ENCODE assay signal across 12 cellular contexts in the genomic region with DNA sequence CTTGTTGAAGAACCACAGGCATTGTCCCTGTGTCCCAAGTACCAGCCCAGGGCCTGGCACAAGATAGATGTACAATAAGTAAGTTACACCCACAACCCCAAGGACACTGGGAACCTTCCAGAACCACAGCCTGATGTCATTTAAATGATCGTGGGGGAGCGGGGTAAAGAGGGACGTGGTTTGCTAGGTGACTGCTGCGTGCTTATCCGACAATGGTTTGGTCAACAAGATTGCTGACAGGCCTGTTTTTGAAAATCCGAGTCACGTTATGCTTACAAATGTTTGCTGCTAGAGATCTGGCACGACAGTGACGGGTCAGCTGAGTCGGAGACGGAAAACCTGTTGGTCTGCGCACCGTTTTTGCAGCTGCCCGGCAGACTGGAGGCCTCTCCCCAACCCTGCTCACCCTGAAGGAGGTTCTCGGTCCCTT. TPM values are rescaled to one million over a fixed set of nuclear protein-coding genes. Genes with fewer than 3 reads are reported as not detected.
DNase-seq lines count a peak whose midpoint lies in the region; ATAC-seq, FAIRE-seq and TF ChIP-seq lines count a peak whose summit lies in the region.
"Had no signal": no experiment of that assay in that cellular context is flagged by ENCODE, and none has a peak within 500 bp of the region (broad histone marks: within the 10 kb centered on the region; RNA-seq: fewer than 3 reads in every experiment).

No MANE protein-coding gene starts in this region.

- no peaks in the 10 kb centered on the region for H3K9me3 Mint-ChIP-seq in activated T-cell treated with anti-CD3 and anti-CD28 coated beads, Interleukin-2, amount 50 U/mL, for 4 hours
- H3K9me3 Mint-ChIP-seq in stimulated activated memory B cell treated with anti-CD40 and anti-IgM and Interleukin-4, amounts not matched to agents 10 μg/mL and 1 μg/mL and 100 μg/mL, for 72 hours = no peaks in the 10 kb centered on the region

- no peaks in the 10 kb centered on the region for H3K9me3 ChIP-seq in HepG2 (ENCODE audit: low read length)
- H3K9me3 ChIP-seq: thoracic aorta had no signal

- peak overlapping the region; percentile 100 for H3K27ac Mint-ChIP-seq in stimulated activated memory B cell treated with anti-CD40 and anti-IgM and Interleukin-4, amounts not matched to agents 10 μg/mL and 1 μg/mL and 100 μg/mL, for 72 hours

- peaks cover 47% of the 10 kb centered on the region for H3K4me1 ChIP-seq in HepG2 (ENCODE audit: insufficient read depth, low read length)

- no peak for TF ChIP-seq RAD21 in HepG2 (CRISPR knock-in tag; IDR thresholded peaks at IDR 0.05)

- in situ Hi-C loops in HepG2 (cut with HindIII; ENCODE audit: extremely low pct_ligation_motif_present, low pct_unique_long_range_greater_than_20kb) = no loop called here

- H3K36me3 Mint-ChIP-seq in activated T-cell treated with anti-CD3 and anti-CD28 coated beads, Interleukin-2, amount 50 U/mL, for 4 hours (ENCODE audit: insufficient read depth) = peaks cover 10% of the 10 kb centered on the region
- H3K36me3 Mint-ChIP-seq in stimulated activated memory B cell treated with anti-CD40 and anti-IgM and Interleukin-4, amounts not matched to agents 10 μg/mL and 1 μg/mL and 100 μg/mL, for 72 hours = peaks cover 57% of the 10 kb centered on the region

- no peaks in the 10 kb centered on the region for H4K20me1 ChIP-seq in HepG2 (ENCODE audit: insufficient read depth, low read length)

- no peaks in the 10 kb centered on the region for H3K36me3 ChIP-seq in HepG2 (replicated peaks in 1 of 2; ENCODE audit: control insufficient read depth in 1 of 2, insufficient read depth in 2 of 2, low read length in 2 of 2)
- H3K36me3 ChIP-seq: thoracic aorta had no signal

- no peak overlapping the region for H3K9ac ChIP-seq in HepG2 (ENCODE audit: insufficient read depth, low read depth, low read length)

- CTCF ChIA-PET in HepG2 (lab: Yijun Ruan, JAX; ENCODE audit: low intra/inter-chr PET ratio, low total read pairs) = no interaction called here

- TF ChIP-seq EP300 in HepG2 (IDR thresholded peaks at IDR 0.05; ENCODE audit: low read depth in 2 of 2, low read length in 2 of 2) (no peak), HepG2 (CRISPR knock-in tag; IDR thresholded peaks at IDR 0.05; ENCODE audit: borderline replicate concordance) (no peak)

- peak overlapping the region; percentile 73 for H3K4me3 Mint-ChIP-seq in activated T-cell treated with anti-CD3 and anti-CD28 coated beads, Interleukin-2, amount 50 U/mL, for 4 hours
- H3K4me3 Mint-ChIP-seq in stimulated activated memory B cell treated with anti-CD40 and anti-IgM and Interleukin-4, amounts not matched to agents 10 μg/mL and 1 μg/mL and 100 μg/mL, for 72 hours = peak overlapping the region; percentile 98

- intact Hi-C loops in HepG2 (cut with micrococcal nuclease; ENCODE audit: unreplicated experiment) = no loop called here

- H3K4me2 ChIP-seq in HepG2 (ENCODE audit: low read depth, low read length) = no peak overlapping the region

- peaks cover 3% of the 10 kb centered on the region for H3K27me3 Mint-ChIP-seq in activated T-cell treated with anti-CD3 and anti-CD28 coated beads, Interleukin-2, amount 50 U/mL, for 4 hours (ENCODE audit: low read depth)
- H3K27me3 Mint-ChIP-seq in stimulated activated memory B cell treated with anti-CD40 and anti-IgM and Interleukin-4, amounts not matched to agents 10 μg/mL and 1 μg/mL and 100 μg/mL, for 72 hours = no peaks in the 10 kb centered on the region

- 95% methylated on average over 15 of the region's 15 CpGs for WGBS in HepG2 (ENCODE audit: low lambda C conversion rate)

- no peak overlapping the region for H2AFZ ChIP-seq in HepG2 (ENCODE audit: low read length)

- FAIRE-seq in HepG2 (lab: Jason Lieb, UNC) = no peak

- DNase-seq in NCI-H510A treated with DMSO at 0.1 percent for 48 hours (lab: John Stamatoyannopoulos, UW) (peak; percentile 47), NCI-H510A (lab: John Stamatoyannopoulos, UW) (no peak), HepG2 (ENCODE audit: low spot score) (no peak), superior temporal gyrus (ENCODE audit: extremely low spot score) (no peak), erythroblast (lab: John Stamatoyannopoulos, UW) (no peak)
- no peak for DNase-seq in activated T-cell treated with anti-CD3 and anti-CD28 coated beads, Interleukin-2, amount 50 U/mL, for 4 hours
- DNase-seq: foreskin melanocyte, NCI-H1436 treated with DMSO at 0.1 percent for 48 hours had no signal

- no TSS peak for BruUV-seq in HepG2 (replicated peaks; lab: Mats Ljungman, UMichigan)

- H3K4me3 ChIP-seq in HepG2 (replicated peaks in 1 of 3; ENCODE audit: insufficient read depth in 1 of 3, low read depth in 2 of 3, low read length in 3 of 3) = no peak overlapping the region
- H3K4me3 ChIP-seq: thoracic aorta had no signal

- ATAC-seq in activated T-cell treated with anti-CD3 and anti-CD28 coated beads, Interleukin-2, amount 50 U/mL, for 4 hours = no peak
- ATAC-seq in HepG2 (no peak), HG03135 (IDR thresholded peaks at IDR 0.05; ENCODE audit: unreplicated experiment) (no peak)
- peak; percentile 0 for ATAC-seq in stimulated activated memory B cell treated with anti-CD40 and anti-IgM and Interleukin-4, amounts not matched to agents 10 μg/mL and 1 μg/mL and 100 μg/mL, for 72 hours

- H3K27me3 ChIP-seq in HepG2 (ENCODE audit: control insufficient read depth in 1 of 2, insufficient read depth in 2 of 2, low read length in 2 of 2) = no peaks in the 10 kb centered on the region

- H3K79me2 ChIP-seq in HepG2 (ENCODE audit: insufficient read depth, low read length) = no peaks in the 10 kb centered on the region

- peaks cover 72% of the 10 kb centered on the region for H3K4me1 Mint-ChIP-seq in activated T-cell treated with anti-CD3 and anti-CD28 coated beads, Interleukin-2, amount 50 U/mL, for 4 hours (ENCODE audit: low read depth)
- H3K4me1 Mint-ChIP-seq in stimulated activated memory B cell treated with anti-CD40 and anti-IgM and Interleukin-4, amounts not matched to agents 10 μg/mL and 1 μg/mL and 100 μg/mL, for 72 hours = peaks cover 78% of the 10 kb centered on the region

- POLR2A ChIA-PET in HepG2 (lab: Yijun Ruan, JAX) = no interaction called here

- TF ChIP-seq POLR2A in HepG2 (IDR thresholded peaks at IDR 0.05; ENCODE audit: insufficient read depth in 1 of 2, low read depth in 2 of 2, low read length in 2 of 2) (no peak), erythroblast (IDR thresholded peaks at IDR 0.05; ENCODE audit: low read length) (no peak)

- no peak for TF ChIP-seq CTCF in HepG2 (CRISPR knock-in tag; IDR thresholded peaks at IDR 0.05)

- H3K27ac ChIP-seq in HepG2 (ENCODE audit: extremely low read length, insufficient read depth, low read length) = no peak overlapping the region
- H3K27ac ChIP-seq: 22Rv1, thoracic aorta had no signal

RNA-seq across cellular contexts. Expression of a gene that starts 22.8 kb away (rescaled TPM):
- 100 to 1,000 TPM; 209 to 331 (median 274) TPM for total RNA-seq in activated T-cell treated with anti-CD3 and anti-CD28 coated beads, Interleukin-2, amount 50 U/mL, for 4 hours
- total RNA-seq in HepG2 (2016; rRNA removed; fragmentation: Illumina TruSeq; extraction: Trizol) = 8.6 and 8.7 TPM in 2 replicates
- 5.8 and 8.7 TPM in 2 replicates for total RNA-seq in HepG2 (2016; cell fraction: cytosol; rRNA removed; fragmentation: Illumina TruSeq; extraction: Trizol; ENCODE audit: low read depth)
- total RNA-seq in HepG2 (2016; cell fraction: insoluble cytoplasmic fraction; rRNA removed; fragmentation: Illumina TruSeq; extraction: Trizol) = 7.3 and 9.2 TPM in 2 replicates
- 14.0 and 18.2 TPM in 2 replicates for total RNA-seq in HepG2 (2016; cell fraction: membrane; rRNA removed; fragmentation: Illumina TruSeq; extraction: Trizol)
- total RNA-seq in HepG2 (2016; cell fraction: nucleus; rRNA removed; fragmentation: Illumina TruSeq; extraction: Trizol) = 3.7 and 4.3 TPM in 2 replicates
- 9.7 and 16.9 TPM in 2 replicates for polyA plus RNA-seq in HepG2 (2011; rRNA removed)
- polyA plus RNA-seq in HepG2 (2011; cell fraction: cytosol; rRNA removed) = 8.5 and 16.0 TPM in 2 replicates
- polyA plus RNA-seq in HepG2 (2011; cell fraction: nucleus; rRNA removed) = 5.1 and 7.3 TPM in 2 replicates
- polyA plus RNA-seq in HepG2 (2012) = 8.5 and 17.2 TPM in 2 replicates
- 15.3 and 18.5 TPM in 2 replicates for polyA plus RNA-seq in HepG2 (2016; cell fraction: cytosol; fragmentation: Illumina TruSeq; extraction: Trizol; ENCODE audit: low read depth)
- 17.5 and 21.2 TPM in 2 replicates for polyA plus RNA-seq in HepG2 (2016; cell fraction: insoluble cytoplasmic fraction; fragmentation: Illumina TruSeq; extraction: Trizol; ENCODE audit: low read depth)
- polyA plus RNA-seq in HepG2 (2016; cell fraction: membrane; fragmentation: Illumina TruSeq; extraction: Trizol; ENCODE audit: low read depth) = 23.1 and 28.6 TPM in 2 replicates
- 10.8 and 11.4 TPM in 2 replicates for polyA plus RNA-seq in HepG2 (2016; cell fraction: nucleus; fragmentation: Illumina TruSeq; extraction: Trizol; ENCODE audit: insufficient read depth, low read depth)
- polyA minus RNA-seq in HepG2 (2011; rRNA and poly(A)+ RNA removed; ENCODE audit: low replicate concordance) = 13.8 and 51.4 TPM in 2 replicates
- 3.7 and 9.1 TPM in 2 replicates for polyA minus RNA-seq in HepG2 (2011; cell fraction: cytosol; rRNA and poly(A)+ RNA removed)
- polyA minus RNA-seq in HepG2 (2011; cell fraction: nucleus; rRNA and poly(A)+ RNA removed) = 3.7 and 4.8 TPM in 2 replicates

RNA-seq across cellular contexts. Expression of a gene that starts 53.2 kb away (rescaled TPM):
- 10 to 100 TPM; 28.9 to 32.1 (median 31.0) TPM for total RNA-seq in activated T-cell treated with anti-CD3 and anti-CD28 coated beads, Interleukin-2, amount 50 U/mL, for 4 hours
- 23.6 and 24.3 TPM in 2 replicates for total RNA-seq in HepG2 (2016; rRNA removed; fragmentation: Illumina TruSeq; extraction: Trizol)
- 5.2 and 5.7 TPM in 2 replicates for total RNA-seq in HepG2 (2016; cell fraction: cytosol; rRNA removed; fragmentation: Illumina TruSeq; extraction: Trizol; ENCODE audit: low read depth)
- total RNA-seq in HepG2 (2016; cell fraction: insoluble cytoplasmic fraction; rRNA removed; fragmentation: Illumina TruSeq; extraction: Trizol) = 19.7 and 25.5 TPM in 2 replicates
- 13.6 and 13.8 TPM in 2 replicates for total RNA-seq in HepG2 (2016; cell fraction: membrane; rRNA removed; fragmentation: Illumina TruSeq; extraction: Trizol)
- total RNA-seq in HepG2 (2016; cell fraction: nucleus; rRNA removed; fragmentation: Illumina TruSeq; extraction: Trizol) = 19.3 and 23.7 TPM in 2 replicates
- polyA plus RNA-seq in HepG2 (2011; rRNA removed) = 26.0 and 34.9 TPM in 2 replicates
- polyA plus RNA-seq in HepG2 (2011; cell fraction: cytosol; rRNA removed) = 19.5 and 24.5 TPM in 2 replicates
- polyA plus RNA-seq in HepG2 (2011; cell fraction: nucleus; rRNA removed) = 101 and 113 TPM in 2 replicates
- 13.5 and 16.7 TPM in 2 replicates for polyA plus RNA-seq in HepG2 (2012)
- 3.3 and 4.5 TPM in 2 replicates for polyA plus RNA-seq in HepG2 (2016; cell fraction: cytosol; fragmentation: Illumina TruSeq; extraction: Trizol; ENCODE audit: low read depth)
- 12.0 and 13.5 TPM in 2 replicates for polyA plus RNA-seq in HepG2 (2016; cell fraction: insoluble cytoplasmic fraction; fragmentation: Illumina TruSeq; extraction: Trizol; ENCODE audit: low read depth)
- polyA plus RNA-seq in HepG2 (2016; cell fraction: membrane; fragmentation: Illumina TruSeq; extraction: Trizol; ENCODE audit: low read depth) = 5.3 and 6.0 TPM in 2 replicates
- polyA plus RNA-seq in HepG2 (2016; cell fraction: nucleus; fragmentation: Illumina TruSeq; extraction: Trizol; ENCODE audit: insufficient read depth, low read depth) = 30.5 and 31.5 TPM in 2 replicates
- 18.8 and 92.4 TPM in 2 replicates for polyA minus RNA-seq in HepG2 (2011; rRNA and poly(A)+ RNA removed; ENCODE audit: low replicate concordance)
- polyA minus RNA-seq in HepG2 (2011; cell fraction: cytosol; rRNA and poly(A)+ RNA removed) = 32.9 and 39.6 TPM in 2 replicates
- 40.4 and 48.1 TPM in 2 replicates for polyA minus RNA-seq in HepG2 (2011; cell fraction: nucleus; rRNA and poly(A)+ RNA removed)

Comparison
In these comparisons a context has a peak if more than half of its experiments do, and no peak if none do; other contexts are left out.
1. RNA of a gene that starts 22.8 kb away (total RNA-seq): 209 to 331 TPM in activated T-cell treated with anti-CD3 and anti-CD28 coated beads, Interleukin-2, amount 50 U/mL, for 4 hours; 3.7 to 18.2 TPM in HepG2; every median in the first group is over 10 times any median in the second.